19 cellular contexts compared by ENCODE assay signal in genomic region chr3:16455946-16456345, GRCh38.
"Had no signal": no experiment of that assay in that cellular context is flagged by ENCODE, and none has a peak within 500 bp of the region (broad histone marks: within the 10 kb centered on the region; RNA-seq: fewer than 3 reads in every experiment).

No MANE protein-coding gene starts in this region.

- H3K36me3 ChIP-seq: left lung, tibial artery had no signal

- H3K9me3 ChIP-seq: left lung, spleen, tibial artery had no signal

- H3K4me3 ChIP-seq: heart right ventricle, left lung, spleen, tibial artery had no signal

- H3K27ac ChIP-seq: epithelial cell of prostate, left lung, spleen had no signal

- H3K27me3 ChIP-seq: heart right ventricle, left lung, spleen, tibial artery had no signal

- DNase-seq: activated CD4-positive, alpha-beta memory T cell treated with anti-CD3 and anti-CD28 coated beads for 36 hours; activated CD4-positive, alpha-beta T cell treated with anti-CD3 and anti-CD28 coated beads for 4 hours; activated CD4-positive, CD25-positive, alpha-beta regulatory T cell; activated naive CD4-positive, alpha-beta T cell treated with Interleukin-2 at 50 U/mL for 16 hours; activated naive CD8-positive, alpha-beta T cell treated with anti-CD3 and anti-CD28 coated beads for 36 hours; activated T-cell treated with anti-CD3 and anti-CD28 coated beads, Interleukin-2, amount 50 U/mL, for 48 hours; cortex of kidney; heart right ventricle; immature natural killer cell; kidney glomerular epithelial cell; left lung; mammary epithelial cell; nucleus accumbens; spleen; stimulated activated CD4-positive, alpha-beta T cell treated with anti-CD3 and anti-CD28 coated beads, Interleukin-4, amount 100 ng/mL, for 24 hours; stimulated activated naive CD8-positive, alpha-beta T cell treated with anti-CD3 and anti-CD28 coated beads, Interleukin-15, amount 100 ng/mL, for 72 hours; T1000; tibial artery had no signal
